1 cellular context compared by ENCODE assay signal in genomic region chr7:70681847-70682350, GRCh38.
TF ChIP-seq lines count a peak whose summit lies in the region.

No MANE protein-coding gene starts in this region.

TF ChIP-seq in GM12878, 131 proteins besides CTCF, POLR2A, EP300 and RAD21 (continued from another document and continues in another):
- TF ChIP-seq E2F8 (IDR thresholded peaks at IDR 0.05; ENCODE audit: low read depth, partially characterized antibody), result no peak
- TF ChIP-seq IKZF1 (conservative IDR thresholded peaks at IDR 0.05), result peak; percentile 55; the same call in 1 of the 2 replicates
- no peak for TF ChIP-seq ZSCAN29 (IDR thresholded peaks at IDR 0.05)
- no peak for TF ChIP-seq E4F1 (IDR thresholded peaks at IDR 0.05; ENCODE audit: borderline replicate concordance, partially characterized antibody)
- TF ChIP-seq ZBTB33 (IDR thresholded peaks at IDR 0.05), result no peak
- TF ChIP-seq IRF5 (IDR thresholded peaks at IDR 0.05; ENCODE audit: borderline replicate concordance), result no peak
- peak; percentile 56; the same call in 1 of the 2 replicates for TF ChIP-seq EED (IDR thresholded peaks at IDR 0.05; ENCODE audit: low read depth)
- TF ChIP-seq BHLHE40 (IDR thresholded peaks at IDR 0.05; ENCODE audit: borderline replicate concordance in 1 of 2, low read depth in 2 of 2, low read length in 1 of 2), result no peak
- no peak for TF ChIP-seq HSF1 (IDR thresholded peaks at IDR 0.05; ENCODE audit: low read depth, low read length)
- no peak for TF ChIP-seq TBL1XR1 (IDR thresholded peaks at IDR 0.05; ENCODE audit: low read depth, low read length)
- TF ChIP-seq RELA (IDR thresholded peaks at IDR 0.05; ENCODE audit: borderline replicate concordance, partially characterized antibody), result no peak
- TF ChIP-seq RUNX3 (IDR thresholded peaks at IDR 0.05; ENCODE audit: low read length), result peak; percentile 45
- TF ChIP-seq JUNB (IDR thresholded peaks at IDR 0.05), result no peak
- no peak for TF ChIP-seq ZBTB4 (CRISPR knock-in tag; IDR thresholded peaks at IDR 0.05)
- 0 out of 2 replicates have a peak, but pooled peaks have one; percentile 57 for TF ChIP-seq TCF12 (IDR thresholded peaks at IDR 0.05; ENCODE audit: low read depth, low read length)
- no peak for TF ChIP-seq PML (IDR thresholded peaks at IDR 0.05; ENCODE audit: low read length)
- TF ChIP-seq ZNF207 (IDR thresholded peaks at IDR 0.05; ENCODE audit: borderline replicate concordance), result no peak
- TF ChIP-seq BCL3 (IDR thresholded peaks at IDR 0.05; ENCODE audit: borderline replicate concordance, insufficient read depth, low read depth, low read length, poor library complexity, severe bottlenecking), result no peak
- TF ChIP-seq SKIL (IDR thresholded peaks at IDR 0.05; ENCODE audit: low read depth, poor library complexity, severe bottlenecking), result no peak
- peak; percentile 27; the same call in 1 of the 2 replicates for TF ChIP-seq PKNOX1 (IDR thresholded peaks at IDR 0.05)
- no peak for TF ChIP-seq FOXM1 (IDR thresholded peaks at IDR 0.05; ENCODE audit: low read depth, low read length)
- no peak for TF ChIP-seq NR2F1 (conservative IDR thresholded peaks at IDR 0.05)
- TF ChIP-seq PBX3 (IDR thresholded peaks at IDR 0.05; ENCODE audit: insufficient replicate concordance, low read depth, low read length), result no peak
- no peak for TF ChIP-seq WRNIP1 (IDR thresholded peaks at IDR 0.05; ENCODE audit: borderline replicate concordance, low read depth, low read length)
- TF ChIP-seq PAX8 (IDR thresholded peaks at IDR 0.05), result no peak
- no peak for TF ChIP-seq CEBPB (IDR thresholded peaks at IDR 0.05; ENCODE audit: borderline replicate concordance in 1 of 2, low read depth in 2 of 2, low read length in 2 of 2)
- 0 out of 2 replicates have a peak, but pooled peaks have one; percentile 10 for TF ChIP-seq SMC3 (IDR thresholded peaks at IDR 0.05; ENCODE audit: borderline replicate concordance, low read length)
- no peak for TF ChIP-seq NBN (IDR thresholded peaks at IDR 0.05)
- no peak for TF ChIP-seq EZH2 (IDR thresholded peaks at IDR 0.05; ENCODE audit: borderline replicate concordance, control insufficient read depth, low read depth, low read length)
- no peak for TF ChIP-seq STAT1 (conservative IDR thresholded peaks at IDR 0.05)
- TF ChIP-seq ESRRA (IDR thresholded peaks at IDR 0.05; ENCODE audit: low read length), result no peak
- TF ChIP-seq SREBF2 (IDR thresholded peaks at IDR 0.05; ENCODE audit: low read length), result no peak
- TF ChIP-seq SP1 (IDR thresholded peaks at IDR 0.05; ENCODE audit: low read depth, low read length), result no peak
- TF ChIP-seq ASH2L (IDR thresholded peaks at IDR 0.05; ENCODE audit: borderline replicate concordance, low read depth), result no peak
- TF ChIP-seq CREM (IDR thresholded peaks at IDR 0.05; ENCODE audit: low read depth), result no peak
- 0 out of 2 replicates have a peak, but pooled peaks have one; percentile 29 for TF ChIP-seq DPF2 (IDR thresholded peaks at IDR 0.05)
- no peak for TF ChIP-seq SUPT20H (IDR thresholded peaks at IDR 0.05; ENCODE audit: borderline replicate concordance, control insufficient read depth, low read depth, low read length)
- TF ChIP-seq YBX1 (IDR thresholded peaks at IDR 0.05), result no peak
- TF ChIP-seq E2F4 (IDR thresholded peaks at IDR 0.05; ENCODE audit: low read depth, low read length), result no peak
- TF ChIP-seq SMARCA5 (IDR thresholded peaks at IDR 0.05), result no peak
- no peak for TF ChIP-seq HCFC1 (IDR thresholded peaks at IDR 0.05; ENCODE audit: low read length)
